ENCODE assay signal across 8 cellular contexts in the genomic region with DNA sequence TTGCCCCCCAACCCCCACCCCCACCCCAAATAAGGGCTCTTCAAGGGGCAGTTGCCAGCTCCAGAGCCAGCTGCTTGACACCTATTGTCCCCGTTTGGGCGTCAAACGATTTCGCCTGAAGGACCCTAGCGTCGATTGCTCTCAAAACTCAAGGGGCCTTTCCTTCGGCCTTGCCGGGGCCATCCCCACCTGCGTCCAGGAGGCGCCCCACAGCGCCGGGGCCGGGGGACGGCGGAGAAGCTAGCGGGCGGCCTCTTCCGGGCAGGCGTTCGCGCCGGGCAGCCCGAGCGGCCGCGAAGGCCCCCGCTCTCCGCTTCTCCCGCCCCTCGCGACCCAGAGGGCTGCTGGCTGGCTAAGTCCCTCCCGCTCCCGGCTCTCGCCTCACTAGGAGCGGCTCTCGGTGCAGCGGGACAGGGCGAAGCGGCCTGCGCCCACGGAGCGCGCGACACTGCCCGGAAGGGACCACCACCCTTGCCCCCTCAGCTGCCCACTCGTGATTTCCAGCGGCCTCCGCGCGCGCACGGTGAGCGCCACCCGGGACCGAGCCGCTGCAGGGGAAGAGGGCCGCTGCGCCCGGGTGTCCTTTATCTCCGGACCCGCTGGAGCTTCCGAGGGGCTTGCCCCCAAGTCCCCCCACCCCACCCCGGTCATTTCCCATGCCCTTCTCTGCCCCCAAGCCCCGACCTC. TPM values are rescaled to one million over a fixed set of nuclear protein-coding genes. Genes with fewer than 3 reads are reported as not detected.
DNase-seq lines count a peak whose midpoint lies in the region; ATAC-seq, FAIRE-seq and TF ChIP-seq lines count a peak whose summit lies in the region.

Gene CAPRIN1 (plus strand): TSS at position 383 of the 687 bp plus-strand sequence. CDS start 690 bp downstream, outside the sequence.

- H3K4ac ChIP-seq in H1 (replicated peaks; ENCODE audit: insufficient read length, low read depth, low read length) (peak within 1 kb of the TSS; percentile 97), mesenchymal stem cell (ENCODE audit: low read depth in 1 of 2, low read length in 2 of 2) (peak within 1 kb of the TSS; percentile 97 to 100)

- WGBS in H1 (ENCODE audit: extremely low coverage in 1 of 2, insufficient coverage in 1 of 2, insufficient read length in 1 of 2, insufficient replicate concordance in 2 of 2, low coverage in 1 of 2, low lambda C conversion rate in 2 of 2, missing lambda C conversion rate in 1 of 2), 2 experiments = 1% methylated on average over 43 of the region's 64 CpGs; no CpG with 5 or more reads in 1 of the 2 experiments
- WGBS in mesenchymal stem cell = 0% methylated on average over 56 of the region's 64 CpGs

- peaks cover 38 to 44% of the 10 kb centered on the region in 2 experiments for H3K79me2 ChIP-seq in H1 (ENCODE audit: control insufficient read depth in 1 of 2, insufficient read depth in 2 of 2, low read length in 2 of 2)

- no peak within 1 kb of the TSS for H2BK20ac ChIP-seq in H1 (ENCODE audit: low read length)

- H3K4me1 Mint-ChIP-seq in CD8-positive, alpha-beta T cell (ENCODE audit: low read depth) = peaks cover 29% of the 10 kb centered on the region

- peaks cover under 1 to 3% of the 10 kb centered on the region in 2 experiments for H4K20me1 ChIP-seq in H1 (replicated peaks in 1 of 2; ENCODE audit: control insufficient read depth in 1 of 2, insufficient read depth in 2 of 2, low read length in 2 of 2)

- no peaks in the 10 kb centered on the region for H3K36me3 ChIP-seq in CD8-positive, alpha-beta T cell (ENCODE audit: insufficient read depth, low read length)
- peaks cover 0 to 20% (median 4%) of the 10 kb centered on the region in 4 experiments; a peak in 3 of 8 replicates for H3K36me3 ChIP-seq in H1 (ENCODE audit: control insufficient read depth in 2 of 4, insufficient read depth in 4 of 4, low read length in 3 of 4)
- peaks cover 6 to 24% of the 10 kb centered on the region in 2 experiments for H3K36me3 ChIP-seq in mesenchymal stem cell (ENCODE audit: control insufficient read depth in 1 of 2, insufficient read depth in 2 of 2, low read depth in 1 of 2, low read length in 2 of 2)

- H4K8ac ChIP-seq in H1 (ENCODE audit: extremely low read depth, insufficient read depth, low read length) = peak within 1 kb of the TSS; percentile 97
- peak within 1 kb of the TSS; percentile 99 for H4K8ac ChIP-seq in mesenchymal stem cell (ENCODE audit: low read length)

- peak; percentile 70 for ATAC-seq in CD8-positive, alpha-beta T cell
- ATAC-seq in GM21360 (IDR thresholded peaks at IDR 0.05; ENCODE audit: unreplicated experiment) = peak; percentile 63

- H3K9ac ChIP-seq in H1 (replicated peaks in 1 of 4; ENCODE audit: extremely low read depth in 1 of 4, low read depth in 3 of 4, low read length in 3 of 4) = peak within 1 kb of the TSS; percentile 88 to 98 (median 96)
- H3K9ac ChIP-seq in mesenchymal stem cell (ENCODE audit: low read length) = peak within 1 kb of the TSS; percentile 99

- POLR2A ChIA-PET in CD8-positive, alpha-beta T cell (lab: Charles Lee) = interaction anchor here (0.8 to 3.5 kb wide), 12 partner anchors 9 to 865 kb away, joined by 3 to 46 read pairs (median 4); partner anchors contain the start of genes ABTB2, APIP, NAT10 and PDHX
- POLR2A ChIA-PET in H1 (lab: Charles Lee; ENCODE audit: partially characterized antibody) = interaction anchor here (0.8 to 13.0 kb wide), 10 partner anchors 7 to 297 kb away, joined by 3 to 176 read pairs (median 5); partner anchors contain the start of gene NAT10

- peak within 1 kb of the TSS; percentile 89 for H3K56ac ChIP-seq in H1 (replicated peaks; ENCODE audit: insufficient read length, low read depth, low read length)

- peak within 1 kb of the TSS; percentile 97 for H4K5ac ChIP-seq in H1 (ENCODE audit: insufficient read length, low read depth, low read length)

- DNase-seq in CD8-positive, alpha-beta T cell = peak; percentile 71 to 91 (median 83)
- DNase-seq in HTR-8/SVneo (ENCODE audit: insufficient read length, low spot score) (peak; percentile 88), NOMO-1 treated with DMSO at 0.1 percent for 48 hours (lab: John Stamatoyannopoulos, UW; ENCODE audit: unreplicated experiment) (peak; percentile 88), H1 (ENCODE audit: low read depth in 1 of 2, low spot score in 2 of 2) (peak; percentile 84 to 86), mesenchymal stem cell (peak; percentile 86)
- DNase-seq in activated CD8-positive, alpha-beta memory T cell treated with anti-CD3 and anti-CD28 coated beads for 4 hours (ENCODE audit: low read depth in 2 of 2) = peak; percentile 56 to 68
- DNase-seq in stimulated activated CD8-positive, alpha-beta memory T cell treated with anti-CD3 and anti-CD28 coated beads, Interleukin-12 subunit alpha, Interleukin-12 subunit beta, amount 100 ng/mL, for 24 hours (ENCODE audit: extremely low read depth) = peak; percentile 72

- no peak within 1 kb of the TSS for H2BK12ac ChIP-seq in H1 (ENCODE audit: low read depth, low read length)
- no peak within 1 kb of the TSS for H2BK12ac ChIP-seq in mesenchymal stem cell (ENCODE audit: low read length in 2 of 2)

- H3K18ac ChIP-seq in H1 (ENCODE audit: extremely low read depth, low read length) (peak within 1 kb of the TSS; percentile 96), mesenchymal stem cell (ENCODE audit: low read depth in 1 of 2, low read length in 2 of 2) (peak within 1 kb of the TSS; percentile 99 to 100)

- no peaks in the 10 kb centered on the region for H3K9me3 ChIP-seq in CD8-positive, alpha-beta T cell (ENCODE audit: low read length)
- H3K9me3 ChIP-seq in H1 (ENCODE audit: insufficient read depth in 2 of 2, low read depth in 1 of 2, low read length in 1 of 2) (no peaks in the 10 kb centered on the region; a peak in 1 of 4 replicates), mesenchymal stem cell (ENCODE audit: control insufficient read depth, low read length) (no peaks in the 10 kb centered on the region)

- H3K27me3 Mint-ChIP-seq in CD8-positive, alpha-beta T cell (ENCODE audit: low read depth) = peaks cover 3% of the 10 kb centered on the region

- no peaks in the 10 kb centered on the region for H3K27me3 ChIP-seq in CD8-positive, alpha-beta T cell (ENCODE audit: insufficient read depth, low read length)
- no peaks in the 10 kb centered on the region for H3K27me3 ChIP-seq in H1 (replicated peaks in 1 of 4; ENCODE audit: control insufficient read depth in 3 of 4, extremely low read depth in 1 of 4, insufficient read depth in 3 of 4, low read length in 3 of 4)
- H3K27me3 ChIP-seq in mesenchymal stem cell (ENCODE audit: control insufficient read depth in 1 of 2, insufficient read depth in 1 of 2, low read length in 2 of 2) = no peaks in the 10 kb centered on the region

- H3K9me3 Mint-ChIP-seq in CD8-positive, alpha-beta T cell = no peaks in the 10 kb centered on the region

- no peaks in the 10 kb centered on the region for H3K23me2 ChIP-seq in H1 (ENCODE audit: low read depth, low read length)

- peak within 1 kb of the TSS; percentile 96 for H3K27ac Mint-ChIP-seq in CD8-positive, alpha-beta T cell

- H3K23ac ChIP-seq in H1 (ENCODE audit: insufficient read length) = no peak within 1 kb of the TSS
- H3K23ac ChIP-seq in mesenchymal stem cell (ENCODE audit: low read length in 2 of 2) = peak within 1 kb of the TSS; percentile 92 to 94

- H2BK15ac ChIP-seq in H1 (ENCODE audit: low read length) (peak within 1 kb of the TSS; percentile 67; the same call in 1 of the 2 replicates), mesenchymal stem cell (ENCODE audit: low read depth, poor library complexity, severe bottlenecking) (peak within 1 kb of the TSS; percentile 98)

- H3K4me2 ChIP-seq in H1 (ENCODE audit: insufficient read depth in 1 of 2, low read depth in 2 of 2, low read length in 2 of 2) (peak within 1 kb of the TSS; percentile 57 to 79), mesenchymal stem cell (ENCODE audit: low read length, poor library complexity, severe bottlenecking) (peak within 1 kb of the TSS; percentile 79)

- H3K14ac ChIP-seq in H1 (ENCODE audit: insufficient read length) (peak within 1 kb of the TSS; percentile 25), mesenchymal stem cell (ENCODE audit: low read length in 2 of 2) (peak within 1 kb of the TSS; percentile 93 to 100)

- no peak within 1 kb of the TSS for H2BK120ac ChIP-seq in H1 (replicated peaks; ENCODE audit: low read depth, low read length)
- H2BK120ac ChIP-seq in mesenchymal stem cell (ENCODE audit: low read depth, low read length) = peak within 1 kb of the TSS; percentile 99

- H3K4me3 Mint-ChIP-seq in CD8-positive, alpha-beta T cell = peak within 1 kb of the TSS; percentile 98

- H2AK5ac ChIP-seq in H1 (ENCODE audit: low read depth, low read length) (peak within 1 kb of the TSS; percentile 79), mesenchymal stem cell (ENCODE audit: low read length, severe bottlenecking) (peak within 1 kb of the TSS; percentile 73)

- H3K36me3 Mint-ChIP-seq in CD8-positive, alpha-beta T cell = peaks cover 17% of the 10 kb centered on the region

- H2BK5ac ChIP-seq in H1 (ENCODE audit: low read depth, low read length) (peak within 1 kb of the TSS; percentile 98), mesenchymal stem cell (ENCODE audit: low read depth, low read length, poor library complexity, severe bottlenecking) (peak within 1 kb of the TSS; percentile 99)

- intact Hi-C loops in CD8-positive, alpha-beta T cell (cut with DNase I, micrococcal nuclease) = loop anchor here (1.0 to 10.0 kb wide), 15 partner anchors 54 to 1611 kb away; partner anchors contain the start of genes CAT (in 2 of the 2), FBXO3 (in 2 of the 2), NAT10 (in 2 of the 2) and TCP11L1 (in 2 of the 2)

- peak; percentile 71 to 81 for TF ChIP-seq POLR2A in H1 (IDR thresholded peaks at IDR 0.05; ENCODE audit: control extremely low read depth in 1 of 2, low read depth in 2 of 2, low read length in 2 of 2)

- FAIRE-seq in HTR-8/SVneo (lab: Jason Lieb, UNC) (no peak), H1 (lab: Jason Lieb, UNC) (no peak)

- peak within 1 kb of the TSS; percentile 86 for H4K91ac ChIP-seq in H1 (replicated peaks; ENCODE audit: insufficient read length, low read length)
- peak within 1 kb of the TSS; percentile 100 for H4K91ac ChIP-seq in mesenchymal stem cell (ENCODE audit: low read length)

- TF ChIP-seq RAD21 in H1 (IDR thresholded peaks at IDR 0.05 in 1 of 2, conservative IDR thresholded peaks at IDR 0.05 in 1 of 2; ENCODE audit: low read depth in 2 of 2, low read length in 2 of 2) = no peak

- peak within 1 kb of the TSS; percentile 85 for H3K4me3 ChIP-seq in CD8-positive, alpha-beta T cell (ENCODE audit: low read depth, low read length)
- peak within 1 kb of the TSS; percentile 86 to 96 (median 94) for H3K4me3 ChIP-seq in H1 (ENCODE audit: extremely low read depth in 1 of 4, insufficient read depth in 2 of 4, low read depth in 3 of 4, low read length in 4 of 4)
- H3K4me3 ChIP-seq in mesenchymal stem cell (ENCODE audit: insufficient read depth in 1 of 2, low read depth in 1 of 2, low read length in 2 of 2) = peak within 1 kb of the TSS; percentile 97 to 100

- H3K4me1 ChIP-seq in CD8-positive, alpha-beta T cell (ENCODE audit: insufficient read depth, low read length) = peaks cover 35% of the 10 kb centered on the region
- peaks cover 0 to 3% (median 3%) of the 10 kb centered on the region in 4 experiments; a peak in 4 of 7 replicates for H3K4me1 ChIP-seq in H1 (replicated peaks in 1 of 4; ENCODE audit: control insufficient read depth in 3 of 4, insufficient read depth in 4 of 4, low read length in 3 of 4)
- peaks cover 5% of the 10 kb centered on the region for H3K4me1 ChIP-seq in mesenchymal stem cell (ENCODE audit: control insufficient read depth, insufficient read depth, low read depth, low read length)

- TF ChIP-seq CTCF in CD8-positive, alpha-beta T cell (IDR thresholded peaks at IDR 0.05) = no peak
- TF ChIP-seq CTCF in H1 (IDR thresholded peaks at IDR 0.05; ENCODE audit: control extremely low read depth in 1 of 3, insufficient read depth in 1 of 3, low read depth in 1 of 3, low read length in 3 of 3) = no peak

- H3K27ac ChIP-seq in CD8-positive, alpha-beta T cell (ENCODE audit: low read depth, low read length) = peak within 1 kb of the TSS; percentile 99
- H3K27ac ChIP-seq in H1 (ENCODE audit: low read depth, low read length) = peak within 1 kb of the TSS; percentile 97
- H3K27ac ChIP-seq in mesenchymal stem cell (ENCODE audit: low read length, poor library complexity, severe bottlenecking) = peak within 1 kb of the TSS; percentile 97

- CTCF ChIA-PET in CD8-positive, alpha-beta T cell (lab: Charles Lee) = interaction anchor here (0.7 to 2.2 kb wide), 6 partner anchors 8 to 55 kb away, joined by 3 to 6 read pairs (median 4); partner anchors contain the start of gene NAT10
- CTCF ChIA-PET in H1 (lab: Charles Lee; ENCODE audit: partially characterized antibody) = interaction anchor here (1.1 kb wide), 1 partner anchor 44 kb away, joined by 6 read pairs; no protein-coding TSS in a partner anchor

- H2AFZ ChIP-seq in H1 (ENCODE audit: low read length) (no peak within 1 kb of the TSS; the same call in 1 of the 2 replicates), mesenchymal stem cell (ENCODE audit: low read depth, low read length) (peak within 1 kb of the TSS; percentile 76)

- TF ChIP-seq EP300 in H1 (IDR thresholded peaks at IDR 0.05; ENCODE audit: borderline replicate concordance in 1 of 2, low read depth in 2 of 2, low read length in 2 of 2) = 0 out of 3 replicates have a peak, but pooled peaks of 1 of the 2 experiments have one; percentile 15

- H3K79me1 ChIP-seq in H1 (ENCODE audit: low read depth, low read length) = no peaks in the 10 kb centered on the region
- no peaks in the 10 kb centered on the region for H3K79me1 ChIP-seq in mesenchymal stem cell (replicated peaks; ENCODE audit: low read length, poor library complexity, severe bottlenecking)

RNA-seq across cellular contexts. Expression of gene CAPRIN1, which starts in this region (rescaled TPM):
- total RNA-seq in CD8-positive, alpha-beta T cell = 100 to 1,000 TPM in 1 of 2 experiments, 10 to 100 TPM in 1; 92.8 to 102 TPM
- total RNA-seq in H1 (2021; fragmentation: NEBNext Ultra II Directional; extraction: Animal tissue kit (Norgen Biotek cat#: 25700)) = 295 and 317 TPM in 2 replicates
- 164 and 221 TPM in 2 replicates for polyA plus RNA-seq in H1 (2011; rRNA removed)
- 167 TPM for polyA plus RNA-seq in H1 (2011; cell fraction: cytosol; rRNA removed)
- polyA plus RNA-seq in H1 (2011; cell fraction: nucleus; rRNA removed) = 216 TPM
- 172 to 249 TPM (median 202 TPM) in 4 replicates for polyA plus RNA-seq in H1 (2012, experiment 1 of 2)
- polyA plus RNA-seq in H1 (2012, experiment 2 of 2) = 23.5 TPM
- polyA plus RNA-seq in H1 (2013, experiment 1 of 2) = 191 TPM
- 186 TPM for polyA plus RNA-seq in H1 (2013, experiment 2 of 2)
- polyA minus RNA-seq in H1 (2011; rRNA and poly(A)+ RNA removed) = 477 and 512 TPM in 2 replicates
- polyA minus RNA-seq in H1 (2011; cell fraction: cytosol; rRNA and poly(A)+ RNA removed) = 178 TPM
- polyA minus RNA-seq in H1 (2011; cell fraction: nucleus; rRNA and poly(A)+ RNA removed) = 276 TPM
- polyA plus RNA-seq in mesenchymal stem cell (2013, experiment 1 of 2) = 155 TPM
- polyA plus RNA-seq in mesenchymal stem cell (2013, experiment 2 of 2) = 154 TPM

Comparison
In these comparisons a context has a peak if more than half of its experiments do, and no peak if none do; other contexts are left out.
1. Peak in every context shown above with its lines: DNase-seq, ATAC-seq, H3K4me3 ChIP-seq and H3K27ac ChIP-seq.